In the genomic region with DNA sequence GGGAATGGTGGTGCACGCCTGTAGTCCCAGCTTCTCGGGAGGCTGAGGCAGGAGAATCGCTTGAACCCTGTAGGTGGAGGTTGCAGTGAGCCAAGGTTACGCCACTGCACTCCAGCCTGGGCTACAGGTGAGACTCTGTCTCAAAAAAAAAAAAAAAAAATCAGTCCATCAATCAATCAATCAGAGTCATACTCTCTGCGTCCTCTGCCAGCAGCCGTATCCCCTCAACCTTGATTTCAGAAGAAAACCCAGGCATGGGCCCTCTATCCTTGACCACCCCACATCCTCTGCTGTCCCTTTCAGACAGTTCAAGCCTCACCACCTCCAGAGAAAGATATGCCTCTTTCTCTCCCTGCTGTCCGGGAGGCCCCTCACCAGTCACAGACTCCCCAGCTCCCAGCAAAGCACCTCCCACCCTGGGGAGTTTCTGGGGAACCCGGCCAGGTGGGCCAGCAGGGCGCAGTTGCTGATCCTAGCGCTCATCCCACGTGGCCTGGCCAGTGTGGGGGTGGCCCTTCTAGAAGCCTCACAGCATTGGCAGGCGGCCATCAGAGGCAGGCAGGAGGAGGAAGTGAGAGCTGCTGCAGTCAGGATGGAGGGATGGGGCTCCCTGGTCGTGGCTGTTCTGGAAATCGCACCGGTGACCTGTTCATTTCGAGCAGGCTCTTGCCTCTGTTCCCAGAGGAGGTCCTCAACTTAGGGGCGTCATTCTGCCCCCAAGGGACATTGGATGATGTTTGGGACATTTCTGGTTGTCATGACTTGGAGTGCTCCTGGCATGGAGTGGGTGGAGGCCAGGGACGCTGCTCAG, we compare ENCODE assay signal across 6 cellular contexts. TPM values are rescaled to one million over a fixed set of nuclear protein-coding genes. Genes with fewer than 3 reads are reported as not detected.
A peak's percentile ranks its signal among the peaks of the same experiment; 100 is the strongest.
DNase-seq lines count a peak whose midpoint lies in the region; ATAC-seq and TF ChIP-seq lines count a peak whose summit lies in the region.

No MANE protein-coding gene starts in this region.

- ATAC-seq in naive thymus-derived CD4-positive, alpha-beta T cell: no peak
- no peak for ATAC-seq in HG02852 (IDR thresholded peaks at IDR 0.05; ENCODE audit: unreplicated experiment)
- ATAC-seq in natural killer cell treated with Interleukin-12 subunit alpha and Interleukin-12 subunit beta and Interleukin-15 and Interleukin-18, amount 100 ng/mL, for 72 hours: no peak

- peaks cover 0 to 4% (median 0%) of the 10 kb centered on the region in 5 donors for H3K36me3 Mint-ChIP-seq in naive thymus-derived CD4-positive, alpha-beta T cell
- no peaks in the 10 kb centered on the region for H3K36me3 Mint-ChIP-seq in natural killer cell treated with Interleukin-12 subunit alpha and Interleukin-12 subunit beta and Interleukin-15 and Interleukin-18, amount 100 ng/mL, for 72 hours

- TF ChIP-seq CTCF in BE2C (IDR thresholded peaks at IDR 0.05; ENCODE audit: low read depth, low read length): no peak

- H3K27me3 Mint-ChIP-seq in naive thymus-derived CD4-positive, alpha-beta T cell: no peaks in the 10 kb centered on the region
- H3K27me3 Mint-ChIP-seq in natural killer cell treated with Interleukin-12 subunit alpha and Interleukin-12 subunit beta and Interleukin-15 and Interleukin-18, amount 100 ng/mL, for 72 hours: no peaks in the 10 kb centered on the region

- POLR2A ChIA-PET in naive thymus-derived CD4-positive, alpha-beta T cell (lab: Charles Lee): interaction anchor here (1.1 to 7.1 kb wide), 3 partner anchors 13 to 27 kb away, joined by 3 to 37 read pairs (median 11); no protein-coding TSS in a partner anchor

- H3K4me1 Mint-ChIP-seq in naive thymus-derived CD4-positive, alpha-beta T cell: peaks cover 8 to 27% (median 16%) of the 10 kb centered on the region in 7 donors
- peaks cover under 1% of the 10 kb centered on the region in 2 donors for H3K4me1 Mint-ChIP-seq in natural killer cell treated with Interleukin-12 subunit alpha and Interleukin-12 subunit beta and Interleukin-15 and Interleukin-18, amount 100 ng/mL, for 72 hours (ENCODE audit: low read depth in 2 of 2)

- H3K9me3 ChIP-seq in BE2C: no peaks in the 10 kb centered on the region
- no peaks in the 10 kb centered on the region for H3K9me3 ChIP-seq in naive thymus-derived CD4-positive, alpha-beta T cell (ENCODE audit: control insufficient read depth in 2 of 3, low read length in 3 of 3)

- H3K27ac Mint-ChIP-seq in naive thymus-derived CD4-positive, alpha-beta T cell: peak overlapping the region in 8 of 9 donors; percentile 12 to 73 (median 58)
- H3K27ac Mint-ChIP-seq in natural killer cell treated with Interleukin-12 subunit alpha and Interleukin-12 subunit beta and Interleukin-15 and Interleukin-18, amount 100 ng/mL, for 72 hours: no peak overlapping the region

- H3K27me3 ChIP-seq in BE2C: no peaks in the 10 kb centered on the region
- H3K27me3 ChIP-seq in naive thymus-derived CD4-positive, alpha-beta T cell (ENCODE audit: control insufficient read depth in 2 of 2, insufficient read depth in 2 of 2, low read length in 2 of 2): no peaks in the 10 kb centered on the region

- CTCF ChIA-PET in naive thymus-derived CD4-positive, alpha-beta T cell (lab: Charles Lee): no interaction called here

- H3K9me3 Mint-ChIP-seq in naive thymus-derived CD4-positive, alpha-beta T cell: peaks cover 0 to 3% (median 0%) of the 10 kb centered on the region in 11 donors
- no peaks in the 10 kb centered on the region for H3K9me3 Mint-ChIP-seq in natural killer cell treated with Interleukin-12 subunit alpha and Interleukin-12 subunit beta and Interleukin-15 and Interleukin-18, amount 100 ng/mL, for 72 hours

- H3K4me3 ChIP-seq in BE2C (ENCODE audit: low read depth, low read length): no peak overlapping the region
- no peak overlapping the region for H3K4me3 ChIP-seq in naive thymus-derived CD4-positive, alpha-beta T cell (ENCODE audit: low read length)

- peak overlapping the region in 8 of 10 donors; percentile 16 to 71 (median 40) for H3K4me3 Mint-ChIP-seq in naive thymus-derived CD4-positive, alpha-beta T cell
- no peak overlapping the region for H3K4me3 Mint-ChIP-seq in natural killer cell treated with Interleukin-12 subunit alpha and Interleukin-12 subunit beta and Interleukin-15 and Interleukin-18, amount 100 ng/mL, for 72 hours

- H3K36me3 ChIP-seq in BE2C: peaks cover 13% of the 10 kb centered on the region
- H3K36me3 ChIP-seq in naive thymus-derived CD4-positive, alpha-beta T cell (ENCODE audit: control insufficient read depth in 2 of 3, insufficient read depth in 3 of 3, low read length in 3 of 3): peaks cover 0 to 18% (median 3%) of the 10 kb centered on the region in 3 experiments

- intact Hi-C loops in naive thymus-derived CD4-positive, alpha-beta T cell (cut with micrococcal nuclease): loop anchor here in 1 of 2 donors (5.0 kb wide), 1 partner anchor 211 kb away; a partner anchor contains a TSS

- H3K4me1 ChIP-seq in BE2C: peaks cover 11% of the 10 kb centered on the region
- peaks cover 11 to 15% of the 10 kb centered on the region in 2 donors for H3K4me1 ChIP-seq in naive thymus-derived CD4-positive, alpha-beta T cell (ENCODE audit: control insufficient read depth in 2 of 2, insufficient read depth in 2 of 2, low read length in 2 of 2)

- no peak overlapping the region for H3K27ac ChIP-seq in naive thymus-derived CD4-positive, alpha-beta T cell (ENCODE audit: low read depth, low read length)

- DNase-seq in BE2C (peak; percentile 80), HUDEP-2 (lab: John Stamatoyannopoulos, UW; ENCODE audit: unreplicated experiment in 76 of 76) (peak in 74 of 76 experiments; percentile 67 to 97 (median 91)), astrocyte of the hippocampus (ENCODE audit: low read depth, low spot score) (peak; percentile 75)
- no peak for DNase-seq in naive thymus-derived CD4-positive, alpha-beta T cell
- DNase-seq in natural killer cell treated with Interleukin-12 subunit alpha and Interleukin-12 subunit beta and Interleukin-15 and Interleukin-18, amount 100 ng/mL, for 72 hours (ENCODE audit: low spot score): no peak

RNA-seq across cellular contexts. Expression of a gene that starts 10.2 kb away (rescaled TPM):
- polyA plus RNA-seq in BE2C (2012; ENCODE audit: insufficient read depth, insufficient read length, low read depth): 1.2 TPM
- total RNA-seq in naive thymus-derived CD4-positive, alpha-beta T cell: under 1 TPM in 3 of 5 experiments, not detected in 2; 0.24 to 0.41 (median 0.27) TPM
- under 1 TPM in 1 of 2 donors, not detected in 1; 0.54 TPM for polyA plus RNA-seq in naive thymus-derived CD4-positive, alpha-beta T cell
- total RNA-seq in natural killer cell treated with Interleukin-12 subunit alpha and Interleukin-12 subunit beta and Interleukin-15 and Interleukin-18, amount 100 ng/mL, for 72 hours: under 1 TPM in 1 of 2 donors, not detected in 1; 0.73 TPM

RNA-seq across cellular contexts. Expression of a gene that starts 15.6 kb away (rescaled TPM):
- polyA plus RNA-seq in BE2C (2012; ENCODE audit: insufficient read depth, insufficient read length, low read depth): 0.17 TPM
- 1 to 10 TPM in 1 of 5 experiments, under 1 TPM in 3, not detected in 1; 0.14 to 3.9 (median 0.45) TPM for total RNA-seq in naive thymus-derived CD4-positive, alpha-beta T cell
- under 1 TPM; 0.14 to 0.44 TPM for polyA plus RNA-seq in naive thymus-derived CD4-positive, alpha-beta T cell
- 1 to 10 TPM; 2.4 to 8.2 TPM for total RNA-seq in natural killer cell treated with Interleukin-12 subunit alpha and Interleukin-12 subunit beta and Interleukin-15 and Interleukin-18, amount 100 ng/mL, for 72 hours

RNA-seq across cellular contexts. Expression of a gene that starts 17.3 kb away (rescaled TPM):
- 25.8 TPM for polyA plus RNA-seq in BE2C (2012; ENCODE audit: insufficient read depth, insufficient read length, low read depth)
- 10 to 100 TPM in 2 of 5 experiments, 1 to 10 TPM in 2, under 1 TPM in 1; 0.37 to 12.9 (median 4.6) TPM for total RNA-seq in naive thymus-derived CD4-positive, alpha-beta T cell
- not detected for polyA plus RNA-seq in naive thymus-derived CD4-positive, alpha-beta T cell
- 1 to 10 TPM; 2.8 to 3.5 TPM for total RNA-seq in natural killer cell treated with Interleukin-12 subunit alpha and Interleukin-12 subunit beta and Interleukin-15 and Interleukin-18, amount 100 ng/mL, for 72 hours

RNA-seq across cellular contexts. Expression of a gene that starts 29.8 kb away (rescaled TPM):
- 329 TPM for polyA plus RNA-seq in BE2C (2012; ENCODE audit: insufficient read depth, insufficient read length, low read depth)
- 100 to 1,000 TPM; 131 to 150 (median 133) TPM for total RNA-seq in naive thymus-derived CD4-positive, alpha-beta T cell
- polyA plus RNA-seq in naive thymus-derived CD4-positive, alpha-beta T cell: 10 to 100 TPM; 22.3 to 34.5 TPM
- 100 to 1,000 TPM in 1 of 2 donors, 10 to 100 TPM in 1; 99.2 to 192 TPM for total RNA-seq in natural killer cell treated with Interleukin-12 subunit alpha and Interleukin-12 subunit beta and Interleukin-15 and Interleukin-18, amount 100 ng/mL, for 72 hours

RNA-seq across cellular contexts. Expression of a gene that starts 30.3 kb away (rescaled TPM):
- 120 TPM for polyA plus RNA-seq in BE2C (2012; ENCODE audit: insufficient read depth, insufficient read length, low read depth)
- 10 to 100 TPM; 32.9 to 65.0 (median 50.2) TPM for total RNA-seq in naive thymus-derived CD4-positive, alpha-beta T cell
- 100 to 1,000 TPM in 1 of 2 donors, 10 to 100 TPM in 1; 79.5 to 123 TPM for polyA plus RNA-seq in naive thymus-derived CD4-positive, alpha-beta T cell
- 10 to 100 TPM; 59.8 to 85.9 TPM for total RNA-seq in natural killer cell treated with Interleukin-12 subunit alpha and Interleukin-12 subunit beta and Interleukin-15 and Interleukin-18, amount 100 ng/mL, for 72 hours

Comparison
In these comparisons a context has a peak if more than half of its experiments do, and no peak if none do; other contexts are left out.
1. DNase-seq: peak in BE2C (single experiment), HUDEP-2 (74 of 76) and astrocyte of the hippocampus (single experiment); none in naive thymus-derived CD4-positive, alpha-beta T cell (0 of 9) and natural killer cell treated with Interleukin-12 subunit alpha and Interleukin-12 subunit beta and Interleukin-15 and Interleukin-18, amount 100 ng/mL, for 72 hours (single experiment).
2. H3K27ac Mint-ChIP-seq: peak in naive thymus-derived CD4-positive, alpha-beta T cell (8 of 9); none in natural killer cell treated with Interleukin-12 subunit alpha and Interleukin-12 subunit beta and Interleukin-15 and Interleukin-18, amount 100 ng/mL, for 72 hours (0 of 2).